Comparison of ENCODE assay signal across 1 cellular context in genomic region chr4:32748061-32748460, GRCh38.
TF ChIP-seq lines count a peak whose summit lies in the region.

No MANE protein-coding gene starts in this region.

TF ChIP-seq in GM23338, 12 proteins besides CTCF, POLR2A, EP300 and RAD21 (continued from another document):
- TF ChIP-seq ZNF462 (CRISPR knock-in tag; IDR thresholded peaks at IDR 0.05): no peak
